ENCODE assay signal across 24 cellular contexts in the genomic region with DNA sequence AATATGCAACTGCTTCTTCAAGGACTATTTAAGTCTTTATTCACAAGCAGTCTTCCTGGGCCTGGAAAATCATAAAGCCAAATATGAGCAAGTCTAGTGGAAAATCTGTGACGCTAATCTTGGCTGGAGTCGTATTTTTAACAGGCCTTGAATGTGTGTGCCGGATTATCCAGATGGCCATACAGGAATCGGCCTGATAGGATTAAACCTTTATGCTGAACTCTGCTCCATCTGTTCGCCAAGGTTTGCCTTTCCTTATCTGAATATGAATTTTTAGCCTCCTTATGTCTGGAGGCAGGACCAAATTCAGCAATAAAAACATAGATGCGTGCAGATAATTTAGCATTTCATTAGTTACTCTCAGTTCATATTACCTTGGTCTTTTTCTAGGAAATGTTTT.
DNase-seq lines count a peak whose midpoint lies in the region; ATAC-seq and TF ChIP-seq lines count a peak whose summit lies in the region.
"Had no signal": no experiment of that assay in that cellular context is flagged by ENCODE, and none has a peak within 500 bp of the region (broad histone marks: within the 10 kb centered on the region; RNA-seq: fewer than 3 reads in every experiment).

No MANE protein-coding gene starts in this region.

- H3K36me3 Mint-ChIP-seq in chondrocyte (ENCODE audit: low read depth), result no peaks in the 10 kb centered on the region

- DNase-seq in DMS 273 treated with DMSO at 0.1 percent for 48 hours (lab: John Stamatoyannopoulos, UW), result peak; percentile 90
- peak; percentile 22 for DNase-seq in SK-N-SH
- DNase-seq in heart right ventricle, result peak in 1 of 2 donors; percentile 79
- DNase-seq in testis, result peak; percentile 37
- DNase-seq in chondrocyte (ENCODE audit: low spot score), result no peak
- DNase-seq in amniotic stem cell (lab: John Stamatoyannopoulos, UW), result no peak
- DNase-seq in right lobe of liver, result no peak
- no peak for DNase-seq in Karpas-422
- DNase-seq: activated CD4-positive, CD25-positive, alpha-beta regulatory T cell; activated CD8-positive, alpha-beta T cell treated with anti-CD3 and anti-CD28 coated beads, Interleukin-2, amount 10 ng/mL, durations not matched to agents 7 days and 5 days; activated naive CD4-positive, alpha-beta T cell treated with Interleukin-2 at 50 U/mL for 16 hours; activated T-cell treated with anti-CD3 and anti-CD28 coated beads, Interleukin-2, amount 50 U/mL, for 1 hour; central memory CD4-positive, alpha-beta T cell; DMS79; effector CD4-positive, alpha-beta T cell; IMR-90; left colon; MG63; midbrain; NCI-H146; stimulated activated CD4-positive, alpha-beta T cell treated with anti-CD3 and anti-CD28 coated beads, Interleukin-4, amount 100 ng/mL, for 1 hour had no signal

- TF ChIP-seq CTCF in SK-N-SH (IDR thresholded peaks at IDR 0.05), result no peak
- TF ChIP-seq CTCF in heart right ventricle (IDR thresholded peaks at IDR 0.05), result no peak
- no peak for TF ChIP-seq CTCF in testis (IDR thresholded peaks at IDR 0.05)
- TF ChIP-seq CTCF in chondrocyte (IDR thresholded peaks at IDR 0.05), result no peak
- no peak for TF ChIP-seq CTCF in right lobe of liver (IDR thresholded peaks at IDR 0.05)

- H3K79me2 ChIP-seq in SK-N-SH (ENCODE audit: insufficient read depth) (no peaks in the 10 kb centered on the region), Karpas-422 (ENCODE audit: low read length) (peaks cover 96% of the 10 kb centered on the region)

- ATAC-seq in heart right ventricle (peak in 7 of 8 donors; percentile 43 to 87 (median 66)), right lobe of liver (no peak)
- ATAC-seq: activated CD8-positive, alpha-beta T cell treated with anti-CD3 and anti-CD28 coated beads, Interleukin-2, amount 10 ng/mL, durations not matched to agents 7 days and 5 days; left colon; Panc1 had no signal

- H3K4me1 Mint-ChIP-seq in chondrocyte (ENCODE audit: low read depth), result peaks cover 30% of the 10 kb centered on the region

- H3K27ac ChIP-seq in SK-N-SH (ENCODE audit: low read depth in 2 of 2, low read length in 1 of 2) (no peak overlapping the region), heart right ventricle (peak overlapping the region in 8 of 10 donors; percentile 34 to 72 (median 52)), testis (peak overlapping the region; percentile 26 to 73), right lobe of liver (no peak overlapping the region), Karpas-422 (ENCODE audit: low read length) (no peak overlapping the region)
- H3K27ac ChIP-seq: SK-N-MC had no signal

- POLR2A ChIA-PET in SK-N-SH (lab: Yijun Ruan, JAX), result no interaction called here

- no peak overlapping the region for H3K4me3 ChIP-seq in SK-N-SH (ENCODE audit: low read depth in 2 of 2, low read length in 1 of 2)
- no peak overlapping the region for H3K4me3 ChIP-seq in heart right ventricle
- H3K4me3 ChIP-seq in testis, result no peak overlapping the region
- H3K4me3 ChIP-seq in right lobe of liver, result no peak overlapping the region
- no peak overlapping the region for H3K4me3 ChIP-seq in Karpas-422 (ENCODE audit: low read length)
- H3K4me3 ChIP-seq: MG63, SK-N-MC, smooth muscle cell had no signal

- no peaks in the 10 kb centered on the region for H3K9me3 ChIP-seq in SK-N-SH
- H3K9me3 ChIP-seq in heart right ventricle, result no peaks in the 10 kb centered on the region
- no peaks in the 10 kb centered on the region for H3K9me3 ChIP-seq in testis
- no peaks in the 10 kb centered on the region for H3K9me3 ChIP-seq in right lobe of liver
- H3K9me3 ChIP-seq in Karpas-422 (ENCODE audit: low read length), result no peaks in the 10 kb centered on the region
- H3K9me3 ChIP-seq: MG63 had no signal

- TF ChIP-seq EP300 in SK-N-SH (IDR thresholded peaks at IDR 0.05; ENCODE audit: borderline replicate concordance in 1 of 2, low read depth in 1 of 2, low read length in 1 of 2), result peak in 1 of 2 experiments; percentile 41; a peak in 1 of 4 replicates

- no peaks in the 10 kb centered on the region for H3K27me3 ChIP-seq in SK-N-SH (ENCODE audit: insufficient read depth)
- H3K27me3 ChIP-seq in heart right ventricle, result no peaks in the 10 kb centered on the region
- H3K27me3 ChIP-seq in testis, result no peaks in the 10 kb centered on the region
- no peaks in the 10 kb centered on the region for H3K27me3 ChIP-seq in right lobe of liver
- no peaks in the 10 kb centered on the region for H3K27me3 ChIP-seq in Karpas-422 (ENCODE audit: low read length)
- H3K27me3 ChIP-seq: MG63 had no signal

- no peaks in the 10 kb centered on the region for H3K9me3 Mint-ChIP-seq in chondrocyte (ENCODE audit: low read depth)

- H3K9ac ChIP-seq in SK-N-SH (no peak overlapping the region), Karpas-422 (ENCODE audit: low read length) (no peak overlapping the region)

- H3K4me2 ChIP-seq in SK-N-SH, result no peak overlapping the region
- no peak overlapping the region for H3K4me2 ChIP-seq in Karpas-422 (ENCODE audit: low read depth, low read length, poor library complexity, severe bottlenecking)
- H3K4me2 ChIP-seq: smooth muscle cell had no signal

- H3K27me3 Mint-ChIP-seq in chondrocyte (ENCODE audit: low read depth), result no peaks in the 10 kb centered on the region

- H3K9me2 ChIP-seq in SK-N-SH (no peaks in the 10 kb centered on the region), Karpas-422 (replicated peaks; ENCODE audit: insufficient read depth, low read length) (no peaks in the 10 kb centered on the region)

- TF ChIP-seq POLR2A in testis (IDR thresholded peaks at IDR 0.05) (no peak), right lobe of liver (IDR thresholded peaks at IDR 0.05) (no peak)

- no peaks in the 10 kb centered on the region for H4K20me1 ChIP-seq in SK-N-SH (ENCODE audit: insufficient read depth)
- H4K20me1 ChIP-seq in Karpas-422 (ENCODE audit: insufficient read depth, low read depth, low read length), result no peaks in the 10 kb centered on the region

- CTCF ChIA-PET in SK-N-SH (lab: Yijun Ruan, JAX), result no interaction called here

- no peak overlapping the region for H3K27ac Mint-ChIP-seq in chondrocyte (ENCODE audit: unreplicated experiment)
- H3K27ac Mint-ChIP-seq: activated CD8-positive, alpha-beta T cell treated with anti-CD3 and anti-CD28 coated beads, Interleukin-2, amount 10 ng/mL, durations not matched to agents 7 days and 5 days had no signal

- no peaks in the 10 kb centered on the region for H3F3A ChIP-seq in SK-N-SH (replicated peaks; ENCODE audit: insufficient read depth)

- H2AFZ ChIP-seq in SK-N-SH (ENCODE audit: low read depth), result no peak overlapping the region
- H2AFZ ChIP-seq in Karpas-422 (ENCODE audit: low read length), result no peak overlapping the region

- 39% methylated on average over 6 of the region's 6 CpGs for WGBS in SK-N-SH (ENCODE audit: low lambda C conversion rate)
- 43 to 48% methylated on average over 6 of the region's 6 CpGs for WGBS in heart right ventricle, 2 donors
- WGBS in testis, 2 donors, result 52 to 58% methylated on average over 6 of the region's 6 CpGs
- 68% methylated on average over 6 of the region's 6 CpGs for WGBS in right lobe of liver (ENCODE audit: insufficient coverage, low coverage, low lambda C conversion rate, missing lambda C conversion rate)

- no peak for TF ChIP-seq RAD21 in SK-N-SH (IDR thresholded peaks at IDR 0.05; ENCODE audit: low read length)

- intact Hi-C loops in heart right ventricle (cut with DNase I) (loop anchor here in 1 of 10 donors (5.0 to 10.0 kb wide), 2 partner anchors 70 to 297 kb away; no protein-coding TSS in a partner anchor), testis (cut with DNase I; ENCODE audit: low total_unique reads) (no loop called here), right lobe of liver (cut with DNase I) (no loop called here)

- H3K36me3 ChIP-seq in SK-N-SH (replicated peaks in 1 of 2; ENCODE audit: control insufficient read depth in 1 of 2, insufficient read depth in 2 of 2, low read length in 1 of 2) (no peaks in the 10 kb centered on the region), heart right ventricle (no peaks in the 10 kb centered on the region), testis (ENCODE audit: low read depth, missing control alignments) (no peaks in the 10 kb centered on the region), right lobe of liver (no peaks in the 10 kb centered on the region), Karpas-422 (ENCODE audit: insufficient read depth, low read length) (peaks cover 4% of the 10 kb centered on the region; the same call in 1 of the 2 replicates)
- H3K36me3 ChIP-seq: MG63 had no signal

- no peak overlapping the region for H3K4me3 Mint-ChIP-seq in chondrocyte (ENCODE audit: unreplicated experiment)
- H3K4me3 Mint-ChIP-seq: activated CD8-positive, alpha-beta T cell treated with anti-CD3 and anti-CD28 coated beads, Interleukin-2, amount 10 ng/mL, durations not matched to agents 7 days and 5 days had no signal

- H3K4me1 ChIP-seq in SK-N-SH (ENCODE audit: control insufficient read depth in 1 of 2, insufficient read depth in 2 of 2, low read depth in 1 of 2, low read length in 1 of 2) (no peaks in the 10 kb centered on the region; a peak in 1 of 4 replicates), heart right ventricle (peaks cover 0 to 77% (median 42%) of the 10 kb centered on the region in 9 donors), testis (peaks cover 9% of the 10 kb centered on the region), right lobe of liver (no peaks in the 10 kb centered on the region), Karpas-422 (ENCODE audit: low read length) (no peaks in the 10 kb centered on the region)

TF ChIP-seq in SK-N-SH, 30 proteins besides CTCF, POLR2A, EP300 and RAD21:
- TF ChIP-seq RFX5 (IDR thresholded peaks at IDR 0.05; ENCODE audit: low read length) (no peak), RCOR1 (IDR thresholded peaks at IDR 0.05; ENCODE audit: low read length) (peak; percentile 77), GATA2 (CRISPR knock-in tag; IDR thresholded peaks at IDR 0.05) (peak; percentile 89)

Comparison
In these comparisons a context has a peak if more than half of its experiments do, and no peak if none do; other contexts are left out.
1. DNase-seq: peak in DMS 273 treated with DMSO at 0.1 percent for 48 hours (single experiment), SK-N-SH (single experiment) and testis (single experiment); none in chondrocyte (single experiment), amniotic stem cell (single experiment), right lobe of liver (0 of 3) and Karpas-422 (single experiment).
2. H3K27ac ChIP-seq: peak in heart right ventricle (8 of 10) and testis (2 of 2); none in SK-N-SH (0 of 2), right lobe of liver (0 of 3) and Karpas-422 (single experiment).
3. ATAC-seq: peak in heart right ventricle (7 of 8); none in right lobe of liver (0 of 4).